In the genomic region with DNA sequence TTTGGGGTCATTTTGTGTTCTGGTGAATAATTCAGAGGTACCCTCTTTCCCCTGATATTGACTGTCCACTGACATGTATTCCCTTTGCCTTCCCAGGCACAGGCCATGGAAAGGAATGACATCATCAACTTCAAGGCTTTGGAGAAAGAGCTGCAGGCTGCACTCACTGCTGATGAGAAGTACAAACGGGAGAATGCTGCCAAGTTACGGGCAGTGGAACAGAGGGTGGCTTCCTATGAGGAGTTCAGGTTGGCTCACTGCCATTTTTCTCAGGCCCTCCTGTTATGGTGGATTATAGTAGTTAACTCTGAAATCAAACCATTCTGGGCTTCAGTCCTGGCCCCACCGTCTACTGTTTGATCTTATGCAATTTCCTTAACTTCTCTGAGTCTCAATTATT, we compare ENCODE assay signal across 10 cellular contexts. TPM values are rescaled to one million over a fixed set of nuclear protein-coding genes. Genes with fewer than 3 reads are reported as not detected.
DNase-seq lines count a peak whose midpoint lies in the region; ATAC-seq and TF ChIP-seq lines count a peak whose summit lies in the region.
"Had no signal": no experiment of that assay in that cellular context is flagged by ENCODE, and none has a peak within 500 bp of the region (broad histone marks: within the 10 kb centered on the region; RNA-seq: fewer than 3 reads in every experiment).

No MANE protein-coding gene starts in this region.

- H3K4me3 ChIP-seq in PC-9 (peak overlapping the region; percentile 17; the same call in 1 of the 2 replicates), dorsolateral prefrontal cortex (no peak overlapping the region)
- H3K4me3 ChIP-seq: uterus had no signal

- H3K36me3 ChIP-seq in PC-9 (ENCODE audit: low read depth) = peaks cover under 1% of the 10 kb centered on the region; the same call in 1 of the 2 replicates
- H3K36me3 ChIP-seq: uterus had no signal

- H3K4me1 ChIP-seq in PC-9 (replicated peaks; ENCODE audit: insufficient read depth) = peaks cover 49% of the 10 kb centered on the region
- H3K4me1 ChIP-seq: uterus had no signal

- POLR2A ChIA-PET in PC-9 (lab: Charles Lee; ENCODE audit: unreplicated experiment) = interaction anchor here (0.7 kb wide), 1 partner anchor 196 kb away, joined by 5 read pairs; no protein-coding TSS in a partner anchor

- no peak for TF ChIP-seq CTCF in PC-9 (conservative IDR thresholded peaks at IDR 0.05)
- TF ChIP-seq CTCF in dorsolateral prefrontal cortex (IDR thresholded peaks at IDR 0.05 in 54 of 56, conservative IDR thresholded peaks at IDR 0.05 in 2 of 56; ENCODE audit: low read depth in 1 of 56, partially characterized antibody in 56 of 56) = no peak

- H3F3A ChIP-seq in PC-9 (ENCODE audit: insufficient read depth, low read depth) = peaks cover 43% of the 10 kb centered on the region

- H3K27me3 ChIP-seq in PC-9 (ENCODE audit: insufficient read depth, low read depth) (no peaks in the 10 kb centered on the region), dorsolateral prefrontal cortex (no peaks in the 10 kb centered on the region)
- H3K27me3 ChIP-seq: uterus had no signal

- no peaks in the 10 kb centered on the region for H3K9me3 ChIP-seq in PC-9 (ENCODE audit: insufficient read depth, low read depth)
- H3K9me3 ChIP-seq: uterus had no signal

- peak overlapping the region; percentile 66 for H3K27ac ChIP-seq in PC-9
- peak overlapping the region in 30 of 59 donors; percentile 1 to 99 (median 48) for H3K27ac ChIP-seq in dorsolateral prefrontal cortex
- H3K27ac ChIP-seq: WERI-Rb-1 had no signal

- CTCF ChIA-PET in PC-9 (lab: Charles Lee) = no interaction called here

- H3K4me2 ChIP-seq in PC-9 = peak overlapping the region; percentile 88

- H2AFZ ChIP-seq in PC-9 = no peak overlapping the region

- 0 out of 2 replicates have a peak, but pooled peaks cover 10% of the 10 kb centered on the region for H4K20me1 ChIP-seq in PC-9 (ENCODE audit: insufficient read depth)

- DNase-seq in EH (ENCODE audit: low read depth) (peak; percentile 82), PC-9 (peak in 1 of 2 experiments; percentile 35), dorsolateral prefrontal cortex (peak in 4 of 10 donors; percentile 38 to 59 (median 55)), renal cortical epithelial cell (ENCODE audit: low read depth) (peak; percentile 78)
- DNase-seq in activated CD8-positive, alpha-beta memory T cell treated with anti-CD3 and anti-CD28 coated beads for 24 hours = no peak
- DNase-seq in stimulated activated naive CD4-positive, alpha-beta T cell treated with Interleukin-2 at 50 U/mL for 16 hours (lab: John Stamatoyannopoulos, UW) = no peak
- DNase-seq: WERI-Rb-1 had no signal

- peaks cover 33% of the 10 kb centered on the region for H3K79me2 ChIP-seq in PC-9 (ENCODE audit: low read depth)

- BruUV-seq in PC-9 (replicated peaks; lab: Mats Ljungman, UMichigan) = no TSS peak

- ATAC-seq in HG03175 (IDR thresholded peaks at IDR 0.05; ENCODE audit: unreplicated experiment) (no peak), HG03469 (IDR thresholded peaks at IDR 0.05; ENCODE audit: unreplicated experiment) (no peak)

- no peaks in the 10 kb centered on the region for H3K9me2 ChIP-seq in PC-9 (ENCODE audit: insufficient read depth)

- intact Hi-C loops in PC-9 (cut with micrococcal nuclease; ENCODE audit: unreplicated experiment) (no loop called here), dorsolateral prefrontal cortex (cut with DNase I) (no loop called here)

RNA-seq across cellular contexts. Expression of gene EFTUD2, which starts 1.6 kb away (rescaled TPM):
- total RNA-seq in PC-9 (2021) = 111 and 126 TPM in 2 replicates
- total RNA-seq in dorsolateral prefrontal cortex = 100 to 1,000 TPM in 36 of 120 experiments, 10 to 100 TPM in 84; 50.3 to 123 (median 95.1) TPM
- total RNA-seq in renal cortical epithelial cell = 108 and 276 TPM in 2 replicates

RNA-seq across cellular contexts. Expression of gene GFAP, which starts 14.4 kb away (rescaled TPM):
- not detected in 2 replicates for total RNA-seq in PC-9 (2021)
- over 10,000 TPM in 24 of 120 experiments, 1,000 to 10,000 TPM in 96; 2,686 to 23,814 (median 7,188) TPM for total RNA-seq in dorsolateral prefrontal cortex
- 1.2 and 8.2 TPM in 2 replicates for total RNA-seq in renal cortical epithelial cell

RNA-seq across cellular contexts. Expression of gene KIF18B, which starts 46.7 kb away (rescaled TPM):
- total RNA-seq in PC-9 (2021) (48.2 and 58.5 TPM in 2 replicates), dorsolateral prefrontal cortex (1 to 10 TPM in 5 of 120 experiments, under 1 TPM in 98, not detected in 17; 0.10 to 2.1 (median 0.33) TPM), renal cortical epithelial cell (0.15 and 0.87 TPM in 2 replicates)

RNA-seq across cellular contexts. Expression of gene HIGD1B, which starts 53.2 kb away (rescaled TPM):
- total RNA-seq in PC-9 (2021) (not detected in 2 replicates), dorsolateral prefrontal cortex (10 to 100 TPM in 109 of 120 experiments, 1 to 10 TPM in 11; 3.8 to 74.3 (median 16.5) TPM), renal cortical epithelial cell (not detected in 2 replicates)

Comparison
In these comparisons a context has a peak if more than half of its experiments do, and no peak if none do; other contexts are left out.
1. DNase-seq: peak in EH (single experiment) and renal cortical epithelial cell (single experiment); none in activated CD8-positive, alpha-beta memory T cell treated with anti-CD3 and anti-CD28 coated beads for 24 hours (single experiment) and stimulated activated naive CD4-positive, alpha-beta T cell treated with Interleukin-2 at 50 U/mL for 16 hours (single experiment).
2. RNA of gene GFAP, which starts 14.4 kb away (total RNA-seq): 2,686 to 23,814 TPM in dorsolateral prefrontal cortex; 1.2 to 8.2 TPM in renal cortical epithelial cell and not detected in PC-9; every median in the first group is over 100 times any median in the second.
3. RNA of gene KIF18B, which starts 46.7 kb away (total RNA-seq): 48.2 to 58.5 TPM in PC-9; 0.10 to 2.1 TPM in dorsolateral prefrontal cortex and 0.15 to 0.87 TPM in renal cortical epithelial cell; every median in the first group is over 10 times any median in the second.